Comparison of ENCODE assay signal across 8 cellular contexts in genomic region chr22:45671051-45671782, GRCh38. TPM values are rescaled to one million over a fixed set of nuclear protein-coding genes. Genes with fewer than 3 reads are reported as not detected.
DNase-seq lines count a peak whose midpoint lies in the region; ATAC-seq and TF ChIP-seq lines count a peak whose summit lies in the region.

No MANE protein-coding gene starts in this region.

- H3K36me3 Mint-ChIP-seq in activated CD4-positive, alpha-beta T cell treated with anti-CD3 and anti-CD28 coated beads for 36 hours (ENCODE audit: low read depth), result peaks cover 32% of the 10 kb centered on the region

- no peaks in the 10 kb centered on the region for H3K9me3 ChIP-seq in osteoblast (ENCODE audit: low read depth, low read length)

- peaks cover 7% of the 10 kb centered on the region for H3K36me3 ChIP-seq in osteoblast (ENCODE audit: insufficient read depth, low read length)

- no peaks in the 10 kb centered on the region for H3K27me3 ChIP-seq in osteoblast (ENCODE audit: insufficient read depth, low read length)

- ATAC-seq in activated CD4-positive, alpha-beta T cell treated with anti-CD3 and anti-CD28 coated beads for 36 hours, result no peak
- ATAC-seq in HG02763 (IDR thresholded peaks at IDR 0.05; ENCODE audit: unreplicated experiment) (no peak), GM18517 (IDR thresholded peaks at IDR 0.05; ENCODE audit: unreplicated experiment) (no peak), GM21737 (IDR thresholded peaks at IDR 0.05; ENCODE audit: unreplicated experiment) (no peak)

- POLR2A ChIA-PET in activated CD4-positive, alpha-beta T cell treated with anti-CD3 and anti-CD28 coated beads for 36 hours (lab: Charles Lee), result interaction anchor here (0.5 kb wide), 1 partner anchor 72 kb away, joined by 4 read pairs; no protein-coding TSS in a partner anchor

- peak overlapping the region; percentile 95 for H3K4me2 ChIP-seq in osteoblast (ENCODE audit: insufficient read depth, low read length)

- CTCF ChIA-PET in activated CD4-positive, alpha-beta T cell treated with anti-CD3 and anti-CD28 coated beads for 36 hours (lab: Charles Lee), result interaction anchor here (0.5 to 0.6 kb wide), 2 partner anchors 129 to 986 kb away, joined by 3 to 4 read pairs; no protein-coding TSS in a partner anchor

- peaks cover 48% of the 10 kb centered on the region for H3K79me2 ChIP-seq in osteoblast (ENCODE audit: insufficient read depth, low read length)

- peaks cover 29% of the 10 kb centered on the region for H3K4me1 Mint-ChIP-seq in activated CD4-positive, alpha-beta T cell treated with anti-CD3 and anti-CD28 coated beads for 36 hours

- H4K20me1 ChIP-seq in osteoblast (ENCODE audit: insufficient read depth, low read length), result peaks cover 31% of the 10 kb centered on the region

- H2AFZ ChIP-seq in osteoblast (ENCODE audit: low read length), result peak overlapping the region; percentile 79

- no peak for TF ChIP-seq CTCF in WI38 (IDR thresholded peaks at IDR 0.05; ENCODE audit: low read depth, low read length)
- no peak for TF ChIP-seq CTCF in foreskin fibroblast (IDR thresholded peaks at IDR 0.05; ENCODE audit: low read depth, low read length)
- no peak for TF ChIP-seq CTCF in osteoblast (IDR thresholded peaks at IDR 0.05; ENCODE audit: extremely low read depth, low read depth, low read length)

- H3K4me3 ChIP-seq in WI38 (ENCODE audit: low read depth, low read length), result peak overlapping the region; percentile 93
- H3K4me3 ChIP-seq in foreskin fibroblast (ENCODE audit: low read depth in 1 of 2, low read length in 2 of 2), result peak overlapping the region; percentile 62 to 85
- peak overlapping the region; percentile 95 for H3K4me3 ChIP-seq in osteoblast (ENCODE audit: insufficient read depth, low read length)

- peak; percentile 32 for DNase-seq in activated CD4-positive, alpha-beta T cell treated with anti-CD3 and anti-CD28 coated beads for 36 hours
- DNase-seq in activated CD4-positive, alpha-beta T cell treated with anti-CD3 and anti-CD28 coated beads for 48 hours, result no peak
- DNase-seq in foreskin fibroblast (peak in 1 of 2 donors; percentile 47), osteoblast (ENCODE audit: insufficient read length, low spot score, missing footprints) (peak; percentile 75)

- H3K9me3 Mint-ChIP-seq in activated CD4-positive, alpha-beta T cell treated with anti-CD3 and anti-CD28 coated beads for 36 hours (ENCODE audit: low read depth), result no peaks in the 10 kb centered on the region

- peaks cover 7% of the 10 kb centered on the region for H3K27me3 Mint-ChIP-seq in activated CD4-positive, alpha-beta T cell treated with anti-CD3 and anti-CD28 coated beads for 36 hours

- H3K4me3 Mint-ChIP-seq in activated CD4-positive, alpha-beta T cell treated with anti-CD3 and anti-CD28 coated beads for 36 hours, result peak overlapping the region; percentile 89

- peaks cover 29% of the 10 kb centered on the region for H3K4me1 ChIP-seq in osteoblast (ENCODE audit: insufficient read depth, low read length)

- intact Hi-C loops in activated CD4-positive, alpha-beta T cell treated with anti-CD3 and anti-CD28 coated beads for 36 hours (cut with DNase I, micrococcal nuclease), result loop anchor here in 1 of 2 experiments (1.0 to 10.0 kb wide), 5 partner anchors 356 to 664 kb away; partner anchors contain the start of genes CDPF1, GTSE1 and TRMU

- peak overlapping the region; percentile 84 for H3K27ac ChIP-seq in osteoblast (ENCODE audit: low read depth, low read length)

- peak overlapping the region; percentile 72 for H3K27ac Mint-ChIP-seq in activated CD4-positive, alpha-beta T cell treated with anti-CD3 and anti-CD28 coated beads for 36 hours

RNA-seq across cellular contexts. Expression of gene ATXN10, which starts 0.4 kb away (rescaled TPM):
- total RNA-seq in activated CD4-positive, alpha-beta T cell treated with anti-CD3 and anti-CD28 coated beads for 36 hours, result 100 to 1,000 TPM in 1 of 2 experiments, 10 to 100 TPM in 1; 87.1 to 101 TPM
- total RNA-seq in osteoblast, result 130 and 138 TPM in 2 replicates
